In genomic region chr3:30835667-30836066, GRCh38 we compare ENCODE assay signal across 15 cellular contexts. TPM values are rescaled to one million over a fixed set of nuclear protein-coding genes. Genes with fewer than 3 reads are reported as not detected.
DNase-seq lines count a peak whose midpoint lies in the region.
"Had no signal": no experiment of that assay in that cellular context is flagged by ENCODE, and none has a peak within 500 bp of the region (broad histone marks: within the 10 kb centered on the region; RNA-seq: fewer than 3 reads in every experiment).

No MANE protein-coding gene starts in this region.

- H3K27me3 ChIP-seq in MG63: no peaks in the 10 kb centered on the region
- H3K27me3 ChIP-seq: BE2C had no signal

- H3K36me3 ChIP-seq in MG63: no peaks in the 10 kb centered on the region
- H3K36me3 ChIP-seq: BE2C had no signal

- H3K9me3 ChIP-seq in MG63: no peaks in the 10 kb centered on the region
- H3K9me3 ChIP-seq: A549, BE2C had no signal

- H3K4me3 ChIP-seq in MG63: no peak overlapping the region
- H3K4me3 ChIP-seq: A549 had no signal

- DNase-seq in MG63: peak; percentile 29
- DNase-seq in dermis blood vessel endothelial cell: peak; percentile 16
- peak; percentile 9 for DNase-seq in iPS DF 19.7 (ENCODE audit: low read depth, low spot score)
- no peak for DNase-seq in activated effector memory CD4-positive, alpha-beta T cell treated with anti-CD3 and anti-CD28 coated beads, Interleukin-2, amount 50 U/mL, for 16 hours
- no peak for DNase-seq in MV-4-11 (lab: John Stamatoyannopoulos, UW)
- DNase-seq in DMS153 (lab: John Stamatoyannopoulos, UW): no peak
- no peak for DNase-seq in globus pallidus (ENCODE audit: low spot score)
- DNase-seq: BE2C; CD8-positive, alpha-beta T cell; COR-L47; DND-41; GDM1; H9; IMR-90 had no signal

RNA-seq across cellular contexts. Expression of gene GADL1, which starts 58.8 kb away (rescaled TPM):
- total RNA-seq in MG63 (2014; rRNA removed; shearing (Covaris generic); ENCODE audit: low replicate concordance): not detected in 2 replicates
- not detected in 2 replicates for total RNA-seq in dermis blood vessel endothelial cell
- total RNA-seq: CD8-positive, alpha-beta T cell; IMR-90 had no signal

Comparison
In these comparisons a context has a peak if more than half of its experiments do, and no peak if none do; other contexts are left out.
1. DNase-seq: peak in MG63 (single experiment), dermis blood vessel endothelial cell (single experiment) and iPS DF 19.7 (single experiment); none in activated effector memory CD4-positive, alpha-beta T cell treated with anti-CD3 and anti-CD28 coated beads, Interleukin-2, amount 50 U/mL, for 16 hours (single experiment), MV-4-11 (single experiment), DMS153 (single experiment) and globus pallidus (single experiment).